2 cellular contexts compared by ENCODE assay signal in genomic region chr7:140744005-140744404, GRCh38.
TF ChIP-seq lines count a peak whose summit lies in the region.

No MANE protein-coding gene starts in this region.

TF ChIP-seq in K562, 482 proteins besides CTCF, POLR2A, EP300 and RAD21:
- TF ChIP-seq PBX2 (CRISPR knock-in tag; IDR thresholded peaks at IDR 0.05; ENCODE audit: low read depth), result no peak
- TF ChIP-seq PBX2 (tag; conservative IDR thresholded peaks at IDR 0.05; ENCODE audit: low read depth), result 0 out of 2 replicates have a peak, but pooled peaks have one; percentile 17
- no peak for TF ChIP-seq ZNF347 (CRISPR knock-in tag; IDR thresholded peaks at IDR 0.05; ENCODE audit: low read depth)

TF ChIP-seq in HepG2, 621 proteins besides CTCF, POLR2A, EP300 and RAD21 (continues in another document):
- TF ChIP-seq SOX6 (IDR thresholded peaks at IDR 0.05) (no peak), SOX6 (CRISPR knock-in tag; IDR thresholded peaks at IDR 0.05) (peak; percentile 78), SYNCRIP (IDR thresholded peaks at IDR 0.05; ENCODE audit: insufficient read depth, low read depth, low read length) (no peak), ZNF687 (CRISPR knock-in tag; IDR thresholded peaks at IDR 0.05) (no peak), PAX8 (CRISPR knock-in tag; IDR thresholded peaks at IDR 0.05; ENCODE audit: borderline replicate concordance) (no peak), CHD4 (IDR thresholded peaks at IDR 0.05; ENCODE audit: borderline replicate concordance, low read length) (no peak), TFAP4 (IDR thresholded peaks at IDR 0.05; ENCODE audit: borderline replicate concordance, low read depth) (peak; percentile 23; the same call in 1 of the 2 replicates), GTF2F1 (IDR thresholded peaks at IDR 0.05; ENCODE audit: low read length) (no peak), MXI1 (IDR thresholded peaks at IDR 0.05; ENCODE audit: borderline replicate concordance, low read depth, low read length) (no peak), ZSCAN20 (CRISPR knock-in tag; IDR thresholded peaks at IDR 0.05; ENCODE audit: borderline replicate concordance) (no peak), FOXJ3 (CRISPR knock-in tag; IDR thresholded peaks at IDR 0.05; ENCODE audit: borderline replicate concordance) (peak; percentile 73; the same call in 1 of the 2 replicates), ZFYVE20 (CRISPR knock-in tag; IDR thresholded peaks at IDR 0.05; ENCODE audit: borderline replicate concordance, low read depth) (no peak), ZNF407 (CRISPR knock-in tag; IDR thresholded peaks at IDR 0.05; ENCODE audit: not compliant biosample characterization) (no peak), IKZF4 (CRISPR knock-in tag; IDR thresholded peaks at IDR 0.05; ENCODE audit: borderline replicate concordance, low read depth, not compliant biosample characterization) (no peak), ATF5 (CRISPR knock-in tag; IDR thresholded peaks at IDR 0.05; ENCODE audit: low read depth) (no peak), USF2 (IDR thresholded peaks at IDR 0.05; ENCODE audit: low read depth, low read length) (no peak), USF2 (CRISPR knock-in tag; IDR thresholded peaks at IDR 0.05; ENCODE audit: borderline replicate concordance) (no peak), ZNF747 (CRISPR knock-in tag; IDR thresholded peaks at IDR 0.05; ENCODE audit: borderline replicate concordance) (no peak), ATF2 (CRISPR knock-in tag; IDR thresholded peaks at IDR 0.05) (no peak)
- TF ChIP-seq, protein P1, sequence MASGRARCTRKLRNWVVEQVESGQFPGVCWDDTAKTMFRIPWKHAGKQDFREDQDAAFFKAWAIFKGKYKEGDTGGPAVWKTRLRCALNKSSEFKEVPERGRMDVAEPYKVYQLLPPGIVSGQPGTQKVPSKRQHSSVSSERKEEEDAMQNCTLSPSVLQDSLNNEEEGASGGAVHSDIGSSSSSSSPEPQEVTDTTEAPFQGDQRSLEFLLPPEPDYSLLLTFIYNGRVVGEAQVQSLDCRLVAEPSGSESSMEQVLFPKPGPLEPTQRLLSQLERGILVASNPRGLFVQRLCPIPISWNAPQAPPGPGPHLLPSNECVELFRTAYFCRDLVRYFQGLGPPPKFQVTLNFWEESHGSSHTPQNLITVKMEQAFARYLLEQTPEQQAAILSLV (CRISPR knock-in tag; IDR thresholded peaks at IDR 0.05; ENCODE audit: borderline replicate concordance), result no peak
- TF ChIP-seq, protein P2, sequence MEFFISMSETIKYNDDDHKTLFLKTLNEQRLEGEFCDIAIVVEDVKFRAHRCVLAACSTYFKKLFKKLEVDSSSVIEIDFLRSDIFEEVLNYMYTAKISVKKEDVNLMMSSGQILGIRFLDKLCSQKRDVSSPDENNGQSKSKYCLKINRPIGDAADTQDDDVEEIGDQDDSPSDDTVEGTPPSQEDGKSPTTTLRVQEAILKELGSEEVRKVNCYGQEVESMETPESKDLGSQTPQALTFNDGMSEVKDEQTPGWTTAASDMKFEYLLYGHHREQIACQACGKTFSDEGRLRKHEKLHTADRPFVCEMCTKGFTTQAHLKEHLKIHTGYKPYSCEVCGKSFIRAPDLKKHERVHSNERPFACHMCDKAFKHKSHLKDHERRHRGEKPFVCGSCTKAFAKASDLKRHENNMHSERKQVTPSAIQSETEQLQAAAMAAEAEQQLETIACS (CRISPR knock-in tag; IDR thresholded peaks at IDR 0.05), result no peak
- TF ChIP-seq, protein P3, sequence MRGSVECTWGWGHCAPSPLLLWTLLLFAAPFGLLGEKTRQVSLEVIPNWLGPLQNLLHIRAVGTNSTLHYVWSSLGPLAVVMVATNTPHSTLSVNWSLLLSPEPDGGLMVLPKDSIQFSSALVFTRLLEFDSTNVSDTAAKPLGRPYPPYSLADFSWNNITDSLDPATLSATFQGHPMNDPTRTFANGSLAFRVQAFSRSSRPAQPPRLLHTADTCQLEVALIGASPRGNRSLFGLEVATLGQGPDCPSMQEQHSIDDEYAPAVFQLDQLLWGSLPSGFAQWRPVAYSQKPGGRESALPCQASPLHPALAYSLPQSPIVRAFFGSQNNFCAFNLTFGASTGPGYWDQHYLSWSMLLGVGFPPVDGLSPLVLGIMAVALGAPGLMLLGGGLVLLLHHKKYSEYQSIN (CRISPR knock-in tag; IDR thresholded peaks at IDR 0.05; ENCODE audit: borderline replicate concordance), result no peak
- TF ChIP-seq, protein P4, sequence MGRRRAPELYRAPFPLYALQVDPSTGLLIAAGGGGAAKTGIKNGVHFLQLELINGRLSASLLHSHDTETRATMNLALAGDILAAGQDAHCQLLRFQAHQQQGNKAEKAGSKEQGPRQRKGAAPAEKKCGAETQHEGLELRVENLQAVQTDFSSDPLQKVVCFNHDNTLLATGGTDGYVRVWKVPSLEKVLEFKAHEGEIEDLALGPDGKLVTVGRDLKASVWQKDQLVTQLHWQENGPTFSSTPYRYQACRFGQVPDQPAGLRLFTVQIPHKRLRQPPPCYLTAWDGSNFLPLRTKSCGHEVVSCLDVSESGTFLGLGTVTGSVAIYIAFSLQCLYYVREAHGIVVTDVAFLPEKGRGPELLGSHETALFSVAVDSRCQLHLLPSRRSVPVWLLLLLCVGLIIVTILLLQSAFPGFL (CRISPR knock-in tag; IDR thresholded peaks at IDR 0.05), result no peak
- TF ChIP-seq, protein P5, sequence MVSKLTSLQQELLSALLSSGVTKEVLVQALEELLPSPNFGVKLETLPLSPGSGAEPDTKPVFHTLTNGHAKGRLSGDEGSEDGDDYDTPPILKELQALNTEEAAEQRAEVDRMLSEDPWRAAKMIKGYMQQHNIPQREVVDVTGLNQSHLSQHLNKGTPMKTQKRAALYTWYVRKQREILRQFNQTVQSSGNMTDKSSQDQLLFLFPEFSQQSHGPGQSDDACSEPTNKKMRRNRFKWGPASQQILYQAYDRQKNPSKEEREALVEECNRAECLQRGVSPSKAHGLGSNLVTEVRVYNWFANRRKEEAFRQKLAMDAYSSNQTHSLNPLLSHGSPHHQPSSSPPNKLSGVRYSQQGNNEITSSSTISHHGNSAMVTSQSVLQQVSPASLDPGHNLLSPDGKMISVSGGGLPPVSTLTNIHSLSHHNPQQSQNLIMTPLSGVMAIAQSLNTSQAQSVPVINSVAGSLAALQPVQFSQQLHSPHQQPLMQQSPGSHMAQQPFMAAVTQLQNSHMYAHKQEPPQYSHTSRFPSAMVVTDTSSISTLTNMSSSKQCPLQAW (CRISPR knock-in tag; IDR thresholded peaks at IDR 0.05), result 0 out of 2 replicates have a peak, but pooled peaks have one; percentile 19
